In the genomic region with DNA sequence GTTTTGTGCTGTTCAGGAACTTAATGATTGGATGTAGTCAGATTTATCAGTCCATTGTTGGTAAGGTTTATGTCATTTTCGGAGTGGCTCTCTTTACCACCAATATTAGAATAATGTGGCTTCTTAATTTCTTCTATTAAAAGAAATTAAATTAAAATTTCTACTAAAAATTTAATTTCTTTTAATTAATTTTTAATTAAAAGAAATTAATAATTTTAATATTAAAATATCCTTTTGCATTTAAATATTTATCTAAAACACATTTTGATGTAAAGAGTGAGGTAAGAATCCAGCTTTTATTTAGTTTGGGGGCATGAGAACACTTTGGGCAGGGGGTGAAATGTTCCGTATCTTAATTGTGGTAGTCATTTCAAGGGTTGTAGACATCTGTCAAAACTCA, we compare ENCODE assay signal across 25 cellular contexts. TPM values are rescaled to one million over a fixed set of nuclear protein-coding genes. Genes with fewer than 3 reads are reported as not detected.
DNase-seq lines count a peak whose midpoint lies in the region; ATAC-seq, FAIRE-seq and TF ChIP-seq lines count a peak whose summit lies in the region.
"Had no signal": no experiment of that assay in that cellular context is flagged by ENCODE, and none has a peak within 500 bp of the region (broad histone marks: within the 10 kb centered on the region; RNA-seq: fewer than 3 reads in every experiment).

No MANE protein-coding gene starts in this region.

- no peaks in the 10 kb centered on the region for H3K9me3 Mint-ChIP-seq in WTC11
- H3K9me3 Mint-ChIP-seq: CD14-positive monocyte; CD4-positive, alpha-beta memory T cell; CD8-positive, alpha-beta memory T cell had no signal

- CTCF ChIA-PET in WTC11 (lab: Charles Lee) = interaction anchor here (1.2 kb wide), 1 partner anchor 597 kb away, joined by 3 read pairs; no protein-coding TSS in a partner anchor

- TF ChIP-seq CTCF in WTC11 (IDR thresholded peaks at IDR 0.05) (no peak), pancreas (IDR thresholded peaks at IDR 0.05) (no peak)

- no peaks in the 10 kb centered on the region for H3K9me3 ChIP-seq in pancreas
- H3K9me3 ChIP-seq: BE2C, BLaER1 had no signal

- no peak for DNase-seq in WTC11 (ENCODE audit: low spot score)
- no peak for DNase-seq in frontal cortex (ENCODE audit: low spot score in 2 of 2)
- no peak for DNase-seq in pancreas
- DNase-seq in DMS53 treated with DMSO at 0.1 percent for 48 hours (lab: John Stamatoyannopoulos, UW; ENCODE audit: unreplicated experiment) = no peak
- no peak for DNase-seq in erythroblast (lab: John Stamatoyannopoulos, UW)
- DNase-seq: ACHN; BE2C; C1 segment of cervical spinal cord; CD4-positive, alpha-beta memory T cell; CD4-positive, CD25-positive, alpha-beta regulatory T cell; CD8-positive, alpha-beta memory T cell; COR-L47; DMS 273 treated with DMSO at 0.1 percent for 48 hours; DMS153; DMS79 treated with DMSO at 0.1 percent for 48 hours; GDM1 had no signal

- FAIRE-seq in A204.1 (lab: Jason Lieb, UNC) (peak; percentile 88), frontal cortex (lab: Jason Lieb, UNC) (peak; percentile 79), pancreas (lab: Jason Lieb, UNC) (peak; percentile 41)
- FAIRE-seq: GM12878, GM12892, GM18507 had no signal

- H3K27me3 ChIP-seq in pancreas = no peaks in the 10 kb centered on the region
- H3K27me3 ChIP-seq: BE2C, BLaER1 had no signal

- no peaks in the 10 kb centered on the region for H3K36me3 Mint-ChIP-seq in WTC11
- H3K36me3 Mint-ChIP-seq: CD14-positive monocyte; CD4-positive, alpha-beta memory T cell; CD4-positive, CD25-positive, alpha-beta regulatory T cell; CD8-positive, alpha-beta memory T cell had no signal

- ATAC-seq in WTC11 = no peak
- no peak for ATAC-seq in pancreas
- no peak for ATAC-seq in HG02970 (IDR thresholded peaks at IDR 0.05; ENCODE audit: low FRiP score, unreplicated experiment)
- ATAC-seq: GM12878 had no signal

- H3K4me1 ChIP-seq in pancreas = no peaks in the 10 kb centered on the region
- H3K4me1 ChIP-seq: BE2C, BLaER1 had no signal

- no peak overlapping the region for H3K4me3 Mint-ChIP-seq in WTC11
- H3K4me3 Mint-ChIP-seq: CD14-positive monocyte; CD4-positive, alpha-beta memory T cell; CD4-positive, CD25-positive, alpha-beta regulatory T cell; CD8-positive, alpha-beta memory T cell had no signal

- intact Hi-C loops in pancreas (cut with DNase I) = no loop called here

- H3K27ac Mint-ChIP-seq in WTC11 = no peak overlapping the region
- H3K27ac Mint-ChIP-seq: CD14-positive monocyte; CD4-positive, alpha-beta memory T cell; CD4-positive, CD25-positive, alpha-beta regulatory T cell; CD8-positive, alpha-beta memory T cell had no signal

- POLR2A ChIA-PET in WTC11 (lab: Charles Lee) = no interaction called here

- no peak for TF ChIP-seq POLR2A in erythroblast (IDR thresholded peaks at IDR 0.05; ENCODE audit: low read length)

- H3K4me3 ChIP-seq in pancreas = no peak overlapping the region
- H3K4me3 ChIP-seq: BLaER1, GM12878 had no signal

- WGBS in pancreas, 2 donors = 91 to 92% methylated on average over 2 of the region's 2 CpGs

- H3K4me1 Mint-ChIP-seq in WTC11 = no peaks in the 10 kb centered on the region
- H3K4me1 Mint-ChIP-seq: CD14-positive monocyte; CD4-positive, alpha-beta memory T cell; CD4-positive, CD25-positive, alpha-beta regulatory T cell; CD8-positive, alpha-beta memory T cell had no signal

- H3K36me3 ChIP-seq in pancreas = no peaks in the 10 kb centered on the region
- H3K36me3 ChIP-seq: BE2C, BLaER1 had no signal

- no peak overlapping the region for H3K27ac ChIP-seq in pancreas
- H3K27ac ChIP-seq: 22Rv1, BLaER1 had no signal

- no peaks in the 10 kb centered on the region for H3K27me3 Mint-ChIP-seq in WTC11 (ENCODE audit: low read depth)

TF ChIP-seq in WTC11, 78 proteins besides CTCF, POLR2A, EP300 and RAD21:
- TF ChIP-seq, protein P1, sequence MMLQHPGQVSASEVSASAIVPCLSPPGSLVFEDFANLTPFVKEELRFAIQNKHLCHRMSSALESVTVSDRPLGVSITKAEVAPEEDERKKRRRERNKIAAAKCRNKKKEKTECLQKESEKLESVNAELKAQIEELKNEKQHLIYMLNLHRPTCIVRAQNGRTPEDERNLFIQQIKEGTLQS (CRISPR knock-in tag; conservative IDR thresholded peaks at IDR 0.05) = no peak
- TF ChIP-seq HMGA2 (CRISPR knock-in tag; IDR thresholded peaks at IDR 0.05) = peak; percentile 97

RNA-seq across cellular contexts. Expression of gene UFSP2, which starts 15.7 kb away (rescaled TPM):
- total RNA-seq in WTC11 (2021) (29.6 to 33.0 TPM (median 30.8 TPM) in 3 replicates), frontal cortex (42.8 TPM), pancreas (10 to 100 TPM; 13.4 to 23.4 (median 20.7) TPM)
- polyA plus RNA-seq in pancreas = 10 to 100 TPM; 10.1 to 14.7 TPM

RNA-seq across cellular contexts. Expression of gene CCDC110, which starts 30.1 kb away (rescaled TPM):
- total RNA-seq in WTC11 (2021) = 2.1 to 2.9 TPM (median 2.2 TPM) in 3 replicates
- 0.41 TPM for total RNA-seq in frontal cortex
- total RNA-seq in pancreas = 10 to 100 TPM; 11.2 to 25.8 (median 19.6) TPM
- 1 to 10 TPM; 4.1 to 6.2 TPM for polyA plus RNA-seq in pancreas
- total RNA-seq: A673; CD4-positive, CD25-positive, alpha-beta regulatory T cell; CD8-positive, alpha-beta memory T cell had no signal
- polyA plus RNA-seq: CD14-positive monocyte; CD8-positive, alpha-beta memory T cell had no signal

RNA-seq across cellular contexts. Expression of gene ANKRD37, which starts 44.8 kb away (rescaled TPM):
- 3.0 to 6.5 TPM (median 5.6 TPM) in 3 replicates for total RNA-seq in WTC11 (2021)
- 9.4 TPM for total RNA-seq in frontal cortex
- total RNA-seq in pancreas = 10 to 100 TPM in 2 of 6 donors, 1 to 10 TPM in 4; 4.8 to 13.5 (median 8.6) TPM
- polyA plus RNA-seq in pancreas = 10 to 100 TPM; 11.5 to 15.3 TPM
- total RNA-seq: A673 had no signal

RNA-seq across cellular contexts. Expression of gene LRP2BP, which starts 45.8 kb away (rescaled TPM):
- total RNA-seq in WTC11 (2021) (0.33 to 0.69 TPM (median 0.39 TPM) in 3 replicates), frontal cortex (6.1 TPM), pancreas (1 to 10 TPM in 3 of 6 donors, under 1 TPM in 3; 0.79 to 1.2 (median 1.00) TPM)
- 1 to 10 TPM in 1 of 2 donors, under 1 TPM in 1; 0.72 to 2.1 TPM for polyA plus RNA-seq in pancreas
